16 cellular contexts compared by ENCODE assay signal in genomic region chr5:531101-531748, GRCh38. TPM values are rescaled to one million over a fixed set of nuclear protein-coding genes. Genes with fewer than 3 reads are reported as not detected.
DNase-seq lines count a peak whose midpoint lies in the region; ATAC-seq, FAIRE-seq and TF ChIP-seq lines count a peak whose summit lies in the region.
"Had no signal": no experiment of that assay in that cellular context is flagged by ENCODE, and none has a peak within 500 bp of the region (broad histone marks: within the 10 kb centered on the region; RNA-seq: fewer than 3 reads in every experiment).

No MANE protein-coding gene starts in this region.

- H3K27me3 ChIP-seq in body of pancreas (peaks cover 0 to 17% of the 10 kb centered on the region in 2 donors), neural progenitor cell (peaks cover 75% of the 10 kb centered on the region)

- peak; percentile 34 for ATAC-seq in body of pancreas
- no peak for ATAC-seq in HG03108 (IDR thresholded peaks at IDR 0.05; ENCODE audit: unreplicated experiment)
- ATAC-seq: activated CD8-positive, alpha-beta T cell treated with anti-CD3 and anti-CD28 coated beads, Interleukin-2, amount 10 ng/mL, durations not matched to agents 7 days and 5 days; left colon had no signal

- H3K4me1 Mint-ChIP-seq in neural progenitor cell = peaks cover 35% of the 10 kb centered on the region

- H3F3A ChIP-seq in neural progenitor cell (ENCODE audit: low read depth) = no peaks in the 10 kb centered on the region

- no peak overlapping the region for H3K27ac Mint-ChIP-seq in neural progenitor cell
- H3K27ac Mint-ChIP-seq: activated CD8-positive, alpha-beta T cell treated with anti-CD3 and anti-CD28 coated beads, Interleukin-2, amount 10 ng/mL, durations not matched to agents 7 days and 5 days; CD4-positive, CD25-positive, alpha-beta regulatory T cell had no signal

- peaks cover 38% of the 10 kb centered on the region for H3K27me3 Mint-ChIP-seq in neural progenitor cell (ENCODE audit: insufficient read depth, low read depth)

- no peaks in the 10 kb centered on the region for H3K9me3 Mint-ChIP-seq in neural progenitor cell
- H3K9me3 Mint-ChIP-seq: CD4-positive, CD25-positive, alpha-beta regulatory T cell had no signal

- no peaks in the 10 kb centered on the region for H3K36me3 Mint-ChIP-seq in neural progenitor cell
- H3K36me3 Mint-ChIP-seq: CD4-positive, CD25-positive, alpha-beta regulatory T cell had no signal

- H3K27ac ChIP-seq in body of pancreas (no peak overlapping the region), neural progenitor cell (no peak overlapping the region)
- H3K27ac ChIP-seq: Peyer's patch had no signal

- no peak overlapping the region for H3K4me3 Mint-ChIP-seq in neural progenitor cell
- H3K4me3 Mint-ChIP-seq: activated CD8-positive, alpha-beta T cell treated with anti-CD3 and anti-CD28 coated beads, Interleukin-2, amount 10 ng/mL, durations not matched to agents 7 days and 5 days; CD4-positive, CD25-positive, alpha-beta regulatory T cell had no signal

- H4K20me1 ChIP-seq in neural progenitor cell (ENCODE audit: low read depth) = peaks cover 21% of the 10 kb centered on the region

- 19 to 33% methylated on average over 12 to 24 of the region's 25 CpGs for WGBS in body of pancreas, 2 donors

- peak; percentile 26 for FAIRE-seq in HTR-8/SVneo (lab: Jason Lieb, UNC)

- DNase-seq in COLO668 (lab: John Stamatoyannopoulos, UW; ENCODE audit: unreplicated experiment) (peak; percentile 88), HTR-8/SVneo (ENCODE audit: insufficient read length, low spot score) (no peak), body of pancreas (peak in 1 of 4 donors; percentile 34), neural progenitor cell (ENCODE audit: low spot score) (peak; percentile 38), NCI-H2107 treated with DMSO at 0.1 percent for 48 hours (lab: John Stamatoyannopoulos, UW; ENCODE audit: unreplicated experiment) (no peak), COLO829 (ENCODE audit: low spot score) (no peak)
- DNase-seq: activated CD8-positive, alpha-beta T cell treated with anti-CD3 and anti-CD28 coated beads, Interleukin-2, amount 10 ng/mL, durations not matched to agents 7 days and 5 days; CD4-positive, CD25-positive, alpha-beta regulatory T cell; central memory CD4-positive, alpha-beta T cell; left colon; NCI-H1694; NCI-H524 treated with DMSO at 0.1 percent for 48 hours; stimulated activated naive CD4-positive, alpha-beta T cell; trophoblast cell had no signal

- H2AFZ ChIP-seq in neural progenitor cell (replicated peaks) = no peak overlapping the region

- no peak overlapping the region for H3K4me3 ChIP-seq in body of pancreas
- no peak overlapping the region for H3K4me3 ChIP-seq in neural progenitor cell
- H3K4me3 ChIP-seq: Peyer's patch had no signal

- no peaks in the 10 kb centered on the region for H3K9me3 ChIP-seq in body of pancreas
- no peaks in the 10 kb centered on the region for H3K9me3 ChIP-seq in neural progenitor cell (ENCODE audit: low read depth)

- TF ChIP-seq CTCF in body of pancreas (IDR thresholded peaks at IDR 0.05) (no peak), neural progenitor cell (IDR thresholded peaks at IDR 0.05) (no peak)

- H3K36me3 ChIP-seq in body of pancreas (replicated peaks in 1 of 2; ENCODE audit: insufficient read depth in 1 of 2, low read depth in 2 of 2) = no peaks in the 10 kb centered on the region
- no peaks in the 10 kb centered on the region for H3K36me3 ChIP-seq in neural progenitor cell
- H3K36me3 ChIP-seq: Peyer's patch had no signal

- no peaks in the 10 kb centered on the region for H3K79me2 ChIP-seq in neural progenitor cell (ENCODE audit: low read depth)

- peaks cover 7% of the 10 kb centered on the region for H3K4me1 ChIP-seq in body of pancreas
- H3K4me1 ChIP-seq in neural progenitor cell = peaks cover 23% of the 10 kb centered on the region

- TF ChIP-seq POLR2A in body of pancreas (IDR thresholded peaks at IDR 0.05) = no peak

- no peak overlapping the region for H3K4me2 ChIP-seq in neural progenitor cell

- intact Hi-C loops in body of pancreas (cut with DNase I) = no loop called here

- H3K9ac ChIP-seq in neural progenitor cell = no peak overlapping the region

RNA-seq across cellular contexts. Expression of gene SLC9A3, which starts 7.0 kb away (rescaled TPM):
- total RNA-seq in body of pancreas (1 to 10 TPM; 2.0 to 4.7 TPM), neural progenitor cell (ENCODE audit: low replicate concordance) (1.4 and 3.6 TPM in 2 replicates)

Comparison
In these comparisons a context has a peak if more than half of its experiments do, and no peak if none do; other contexts are left out.
1. DNase-seq: peak in COLO668 (single experiment) and neural progenitor cell (single experiment); none in HTR-8/SVneo (single experiment), NCI-H2107 treated with DMSO at 0.1 percent for 48 hours (single experiment) and COLO829 (single experiment).